Comparison of ENCODE assay signal across 24 cellular contexts in the genomic region with DNA sequence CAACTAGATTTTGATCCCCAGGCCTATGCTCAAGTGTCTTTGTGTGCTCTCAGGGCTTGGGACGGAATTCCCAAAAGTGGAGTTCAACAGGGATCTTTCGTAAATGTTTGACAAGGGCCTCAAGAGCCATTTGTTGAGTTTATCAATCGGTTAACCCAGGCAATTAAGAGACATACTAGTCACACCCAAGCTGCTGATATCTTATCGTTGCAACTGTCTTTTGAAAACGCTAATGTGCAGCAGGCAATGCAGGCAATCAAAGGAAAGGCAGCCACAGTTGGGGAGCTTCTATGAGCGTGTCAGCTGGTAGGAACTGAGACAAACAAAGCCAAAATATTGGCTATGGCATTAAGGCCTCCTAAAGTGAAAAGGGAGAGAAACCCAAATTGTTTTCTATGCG.
"Had no signal": no experiment of that assay in that cellular context is flagged by ENCODE, and none has a peak within 500 bp of the region (broad histone marks: within the 10 kb centered on the region; RNA-seq: fewer than 3 reads in every experiment).

No MANE protein-coding gene starts in this region.

- ATAC-seq: mucosa of descending colon; naive thymus-derived CD4-positive, alpha-beta T cell; natural killer cell treated with Interleukin-12 subunit alpha and Interleukin-12 subunit beta and Interleukin-15 and Interleukin-18, amount 100 ng/mL, for 72 hours; right cardiac atrium; stimulated activated naive B cell treated with anti-CD40 and anti-IgM and Interleukin-4, amounts not matched to agents 10 μg/mL and 1 μg/mL and 100 μg/mL, for 72 hours; stimulated activated naive CD8-positive, alpha-beta T cell treated with anti-CD3 and anti-CD28 coated beads, Interleukin-15, Interleukin-2, amounts not matched to agents 100 U/mL and 50 U/mL, for 24 hours had no signal

- H3K4me3 Mint-ChIP-seq: naive thymus-derived CD4-positive, alpha-beta T cell; natural killer cell treated with Interleukin-12 subunit alpha and Interleukin-12 subunit beta and Interleukin-15 and Interleukin-18, amount 100 ng/mL, for 72 hours; stimulated activated naive B cell treated with anti-CD40 and anti-IgM and Interleukin-4, amounts not matched to agents 10 μg/mL and 1 μg/mL and 100 μg/mL, for 72 hours had no signal

- H3K9me3 Mint-ChIP-seq: natural killer cell treated with Interleukin-12 subunit alpha and Interleukin-12 subunit beta and Interleukin-15 and Interleukin-18, amount 100 ng/mL, for 72 hours; stimulated activated naive B cell treated with anti-CD40 and anti-IgM and Interleukin-4, amounts not matched to agents 10 μg/mL and 1 μg/mL and 100 μg/mL, for 72 hours had no signal

- H3K79me2 ChIP-seq: hepatocyte had no signal

- H3K36me3 ChIP-seq: ovary, prostate gland, thyroid gland, transverse colon, upper lobe of left lung, vagina had no signal

- H3K4me2 ChIP-seq: hepatocyte had no signal

- H3K27me3 Mint-ChIP-seq: naive thymus-derived CD4-positive, alpha-beta T cell; natural killer cell treated with Interleukin-12 subunit alpha and Interleukin-12 subunit beta and Interleukin-15 and Interleukin-18, amount 100 ng/mL, for 72 hours; stimulated activated naive B cell treated with anti-CD40 and anti-IgM and Interleukin-4, amounts not matched to agents 10 μg/mL and 1 μg/mL and 100 μg/mL, for 72 hours had no signal

- H3K4me3 ChIP-seq: hepatocyte, left ventricle myocardium inferior, lung, mucosa of descending colon, ovary, prostate gland, stomach, testis, thyroid gland, transverse colon, upper lobe of left lung, vagina had no signal

- DNase-seq: islet precursor cell; left ventricle myocardium inferior; midbrain; mucosa of descending colon; naive thymus-derived CD4-positive, alpha-beta T cell; ovary; retina; right cardiac atrium; stimulated activated CD4-positive, alpha-beta T cell treated with anti-CD3 and anti-CD28 coated beads, Interleukin-12 subunit alpha, Interleukin-12 subunit beta, amount 100 ng/mL, for 4 hours; stimulated activated CD4-positive, alpha-beta T cell treated with anti-CD3 and anti-CD28 coated beads, Interleukin-15, amount 100 ng/mL, for 24 hours; stimulated activated CD4-positive, alpha-beta T cell treated with anti-CD3 and anti-CD28 coated beads, Interleukin-2, amount 100 ng/mL, for 24 hours; stimulated activated CD4-positive, alpha-beta T cell treated with anti-CD3 and anti-CD28 coated beads, Interleukin-4, amount 100 ng/mL, for 1 hour; stimulated activated naive B cell treated with anti-CD40 and anti-IgM and Interleukin-4, amounts not matched to agents 10 μg/mL and 1 μg/mL and 100 μg/mL, for 72 hours; stimulated activated naive CD8-positive, alpha-beta T cell treated with anti-CD3 and anti-CD28 coated beads, Interleukin-15, Interleukin-2, amounts not matched to agents 100 U/mL and 50 U/mL, for 24 hours; stomach; testis; thyroid gland; transverse colon; upper lobe of left lung had no signal

- H3K36me3 Mint-ChIP-seq: natural killer cell treated with Interleukin-12 subunit alpha and Interleukin-12 subunit beta and Interleukin-15 and Interleukin-18, amount 100 ng/mL, for 72 hours had no signal

- H3K27me3 ChIP-seq: hepatocyte, ovary, stomach, testis, thyroid gland, transverse colon, upper lobe of left lung, vagina had no signal

- H3K4me1 ChIP-seq: left ventricle myocardium inferior, prostate gland, testis, thyroid gland, upper lobe of left lung, vagina had no signal

- H3K9me3 ChIP-seq: left ventricle myocardium inferior, ovary, prostate gland, stomach, testis, thyroid gland, upper lobe of left lung, vagina had no signal

- H3K4me1 Mint-ChIP-seq: stimulated activated naive B cell treated with anti-CD40 and anti-IgM and Interleukin-4, amounts not matched to agents 10 μg/mL and 1 μg/mL and 100 μg/mL, for 72 hours had no signal

- H3K27ac ChIP-seq: hepatocyte, left ventricle myocardium inferior, ovary, stomach, testis, thyroid gland, transverse colon, upper lobe of left lung, vagina had no signal

- H3K27ac Mint-ChIP-seq: naive thymus-derived CD4-positive, alpha-beta T cell; natural killer cell treated with Interleukin-12 subunit alpha and Interleukin-12 subunit beta and Interleukin-15 and Interleukin-18, amount 100 ng/mL, for 72 hours; stimulated activated naive B cell treated with anti-CD40 and anti-IgM and Interleukin-4, amounts not matched to agents 10 μg/mL and 1 μg/mL and 100 μg/mL, for 72 hours had no signal
